22 cellular contexts compared by ENCODE assay signal in the genomic region with DNA sequence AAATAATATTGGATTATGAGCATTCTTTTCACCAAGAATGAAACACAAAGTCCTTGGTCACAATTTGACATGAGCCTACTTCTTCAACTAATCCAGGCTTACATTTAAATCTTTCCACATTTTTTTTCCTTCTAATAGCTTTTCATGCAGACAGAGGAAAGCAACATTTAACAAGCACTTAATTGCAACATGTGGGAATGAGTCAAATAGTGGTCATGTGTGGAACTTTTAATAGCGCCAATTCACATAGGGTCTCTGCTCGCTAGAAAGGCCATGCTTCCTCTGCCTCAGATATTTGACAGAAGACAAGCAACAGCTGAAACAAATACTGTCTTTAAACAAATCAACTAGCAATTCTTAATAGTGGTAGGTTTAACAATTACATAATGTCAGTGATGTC.
"Had no signal": no experiment of that assay in that cellular context is flagged by ENCODE, and none has a peak within 500 bp of the region (broad histone marks: within the 10 kb centered on the region; RNA-seq: fewer than 3 reads in every experiment).

No MANE protein-coding gene starts in this region.

- H3K9me3 ChIP-seq: colonic mucosa, right atrium auricular region, suprapubic skin, transverse colon, uterus had no signal

- H3K27me3 Mint-ChIP-seq: activated B cell treated with CpG ODN at 0.5 μM for 24 hours; activated naive CD8-positive, alpha-beta T cell; stimulated activated naive CD8-positive, alpha-beta T cell treated with anti-CD3 and anti-CD28 coated beads, Interleukin-15, amount 100 ng/mL, for 72 hours had no signal

- H3K9me3 Mint-ChIP-seq: activated B cell treated with CpG ODN at 0.5 μM for 24 hours; activated CD4-positive, alpha-beta memory T cell treated with anti-CD3 and anti-CD28 coated beads for 36 hours had no signal

- H3K4me3 Mint-ChIP-seq: activated B cell treated with CpG ODN at 0.5 μM for 24 hours; activated CD4-positive, alpha-beta memory T cell treated with anti-CD3 and anti-CD28 coated beads for 36 hours; activated naive CD8-positive, alpha-beta T cell; activated T-helper 1 cell treated with anti-CD3 and anti-CD28 coated beads, Interleukin-12 subunit alpha, Interleukin-12 subunit beta, Interleukin-2, Interleukin-4 antibody, amounts not matched to agents 30 ng/mL and 10 ng/mL and 1 ng/mL, durations not matched to agents 14 hours and 24 hours and 36 hours; central memory CD8-positive, alpha-beta T cell; stimulated activated naive CD8-positive, alpha-beta T cell treated with anti-CD3 and anti-CD28 coated beads, Interleukin-15, amount 100 ng/mL, for 72 hours; T-cell had no signal

- H3K4me1 ChIP-seq: colonic mucosa, right atrium auricular region, suprapubic skin, transverse colon, uterus had no signal

- H3K27ac Mint-ChIP-seq: activated B cell treated with CpG ODN at 0.5 μM for 24 hours; activated CD4-positive, alpha-beta memory T cell treated with anti-CD3 and anti-CD28 coated beads for 36 hours; activated naive CD8-positive, alpha-beta T cell; activated T-helper 1 cell treated with anti-CD3 and anti-CD28 coated beads, Interleukin-12 subunit alpha, Interleukin-12 subunit beta, Interleukin-2, Interleukin-4 antibody, amounts not matched to agents 30 ng/mL and 10 ng/mL and 1 ng/mL, durations not matched to agents 14 hours and 24 hours and 36 hours; stimulated activated naive CD8-positive, alpha-beta T cell treated with anti-CD3 and anti-CD28 coated beads, Interleukin-15, amount 100 ng/mL, for 72 hours; T-cell had no signal

- DNase-seq: activated B cell treated with CpG ODN at 0.5 μM for 24 hours; activated CD4-positive, alpha-beta memory T cell treated with anti-CD3 and anti-CD28 coated beads for 36 hours; activated CD4-positive, alpha-beta T cell treated with anti-CD3 and anti-CD28 coated beads for 4 hours; activated T-cell treated with anti-CD3 and anti-CD28 coated beads for 4 hours; amniotic stem cell; colonic mucosa; hippocampal formation; left colon; occipital lobe; posterior cingulate gyrus; stimulated activated CD4-positive, alpha-beta T cell treated with anti-CD3 and anti-CD28 coated beads, Interleukin-15, amount 100 ng/mL, for 24 hours; stimulated activated CD4-positive, alpha-beta T cell treated with anti-CD3 and anti-CD28 coated beads, Interleukin-2, amount 100 ng/mL, for 48 hours; stimulated activated naive CD8-positive, alpha-beta T cell treated with anti-CD3 and anti-CD28 coated beads, Interleukin-15, amount 100 ng/mL, for 72 hours; T-cell; transverse colon; uterus had no signal

- H3K4me3 ChIP-seq: colonic mucosa, right atrium auricular region, skin epidermis, suprapubic skin, transverse colon, uterus had no signal

- H3K36me3 ChIP-seq: colonic mucosa, right atrium auricular region, suprapubic skin, transverse colon, uterus had no signal

- H3K36me3 Mint-ChIP-seq: activated CD4-positive, alpha-beta memory T cell treated with anti-CD3 and anti-CD28 coated beads for 36 hours; activated naive CD8-positive, alpha-beta T cell; T-cell had no signal

- H3K27ac ChIP-seq: colonic mucosa, right atrium auricular region, skin epidermis, suprapubic skin, transverse colon, uterus had no signal

- H3K4me1 Mint-ChIP-seq: activated B cell treated with CpG ODN at 0.5 μM for 24 hours; central memory CD8-positive, alpha-beta T cell; stimulated activated naive CD8-positive, alpha-beta T cell treated with anti-CD3 and anti-CD28 coated beads, Interleukin-15, amount 100 ng/mL, for 72 hours; T-cell had no signal

- H3K27me3 ChIP-seq: colonic mucosa, right atrium auricular region, suprapubic skin, transverse colon, uterus had no signal
